26 cellular contexts compared by ENCODE assay signal in the genomic region with DNA sequence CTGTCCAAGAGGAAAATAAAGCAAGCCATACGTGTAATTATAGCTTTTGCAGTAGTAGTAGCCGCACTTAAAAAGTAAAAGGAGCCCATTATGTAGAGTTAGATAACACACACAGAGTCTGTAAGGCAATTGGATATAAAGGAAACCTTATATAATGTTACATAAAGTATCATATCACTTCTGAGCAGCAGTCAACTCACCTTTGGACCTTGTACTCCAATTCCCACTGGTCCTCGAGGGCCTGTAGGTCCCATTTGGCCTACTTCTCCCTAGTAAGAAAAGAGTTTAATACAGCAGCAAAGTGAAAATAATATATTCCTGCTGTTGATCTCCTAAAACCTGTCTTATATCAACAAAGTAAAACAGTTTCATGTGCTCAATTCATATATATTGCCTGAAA.
DNase-seq lines count a peak whose midpoint lies in the region; ATAC-seq, FAIRE-seq and TF ChIP-seq lines count a peak whose summit lies in the region.
"Had no signal": no experiment of that assay in that cellular context is flagged by ENCODE, and none has a peak within 500 bp of the region (broad histone marks: within the 10 kb centered on the region; RNA-seq: fewer than 3 reads in every experiment).

No MANE protein-coding gene starts in this region.

- no peak overlapping the region for H4K91ac ChIP-seq in mesenchymal stem cell (ENCODE audit: low read length)

- no peak overlapping the region for H2BK120ac ChIP-seq in mesenchymal stem cell (ENCODE audit: low read depth, low read length)

- no peak for FAIRE-seq in small intestine (lab: Jason Lieb, UNC)
- FAIRE-seq: GM12878, GM12892, GM18507 had no signal

- no peak overlapping the region for H3K18ac ChIP-seq in mesenchymal stem cell (ENCODE audit: low read depth in 1 of 2, low read length in 2 of 2)

- H3K79me1 ChIP-seq in mesenchymal stem cell (replicated peaks; ENCODE audit: low read length, poor library complexity, severe bottlenecking), result no peaks in the 10 kb centered on the region

- H3K27me3 ChIP-seq in small intestine (ENCODE audit: control insufficient read depth in 2 of 2, insufficient read depth in 2 of 2, low read length in 2 of 2) (no peaks in the 10 kb centered on the region), mesenchymal stem cell (ENCODE audit: control insufficient read depth in 1 of 2, insufficient read depth in 1 of 2, low read length in 2 of 2) (no peaks in the 10 kb centered on the region)
- H3K27me3 ChIP-seq: BE2C, BLaER1 had no signal

- no peak overlapping the region for H4K8ac ChIP-seq in mesenchymal stem cell (ENCODE audit: low read length)

- H3K36me3 ChIP-seq in small intestine (ENCODE audit: control insufficient read depth in 2 of 2, insufficient read depth in 2 of 2, low read length in 2 of 2) (no peaks in the 10 kb centered on the region), mesenchymal stem cell (ENCODE audit: control insufficient read depth in 1 of 2, insufficient read depth in 2 of 2, low read depth in 1 of 2, low read length in 2 of 2) (no peaks in the 10 kb centered on the region)
- H3K36me3 ChIP-seq: BE2C, BLaER1 had no signal

- CTCF ChIA-PET in activated CD4-positive, alpha-beta T cell treated with anti-CD3 and anti-CD28 coated beads for 36 hours (lab: Charles Lee), result no interaction called here

- no peak overlapping the region for H3K27ac Mint-ChIP-seq in activated CD4-positive, alpha-beta T cell treated with anti-CD3 and anti-CD28 coated beads, Interleukin-2, amount 10 ng/mL, durations not matched to agents 24 days and 14 days
- no peak overlapping the region for H3K27ac Mint-ChIP-seq in activated CD4-positive, alpha-beta T cell treated with anti-CD3 and anti-CD28 coated beads for 36 hours
- H3K27ac Mint-ChIP-seq in osteocyte (ENCODE audit: unreplicated experiment), result no peak overlapping the region
- H3K27ac Mint-ChIP-seq: CD14-positive monocyte; CD4-positive, alpha-beta memory T cell; CD4-positive, CD25-positive, alpha-beta regulatory T cell; CD8-positive, alpha-beta memory T cell had no signal

- H2BK15ac ChIP-seq in mesenchymal stem cell (ENCODE audit: low read depth, poor library complexity, severe bottlenecking), result no peak overlapping the region

- H3K9me3 Mint-ChIP-seq in activated CD4-positive, alpha-beta T cell treated with anti-CD3 and anti-CD28 coated beads, Interleukin-2, amount 10 ng/mL, durations not matched to agents 24 days and 14 days, result peaks cover 11% of the 10 kb centered on the region
- H3K9me3 Mint-ChIP-seq in activated CD4-positive, alpha-beta T cell treated with anti-CD3 and anti-CD28 coated beads for 36 hours (ENCODE audit: low read depth), result peaks cover 18% of the 10 kb centered on the region
- H3K9me3 Mint-ChIP-seq in osteocyte (ENCODE audit: unreplicated experiment), result peaks cover 27% of the 10 kb centered on the region

- no peaks in the 10 kb centered on the region for H3K9me3 ChIP-seq in small intestine (ENCODE audit: control insufficient read depth, low read depth)
- H3K9me3 ChIP-seq in mesenchymal stem cell (ENCODE audit: control insufficient read depth, low read length), result peaks cover 33% of the 10 kb centered on the region
- H3K9me3 ChIP-seq: BE2C had no signal

- no peaks in the 10 kb centered on the region for H3K4me1 Mint-ChIP-seq in activated CD4-positive, alpha-beta T cell treated with anti-CD3 and anti-CD28 coated beads, Interleukin-2, amount 10 ng/mL, durations not matched to agents 24 days and 14 days
- no peaks in the 10 kb centered on the region for H3K4me1 Mint-ChIP-seq in activated CD4-positive, alpha-beta T cell treated with anti-CD3 and anti-CD28 coated beads for 36 hours
- no peaks in the 10 kb centered on the region for H3K4me1 Mint-ChIP-seq in osteocyte (ENCODE audit: unreplicated experiment)
- H3K4me1 Mint-ChIP-seq: CD14-positive monocyte; CD4-positive, alpha-beta memory T cell; CD4-positive, CD25-positive, alpha-beta regulatory T cell; CD8-positive, alpha-beta memory T cell had no signal

- no peak overlapping the region for H3K4me2 ChIP-seq in mesenchymal stem cell (ENCODE audit: low read length, poor library complexity, severe bottlenecking)
- H3K4me2 ChIP-seq: BLaER1 had no signal

- POLR2A ChIA-PET in activated CD4-positive, alpha-beta T cell treated with anti-CD3 and anti-CD28 coated beads for 36 hours (lab: Charles Lee), result no interaction called here

- H3K36me3 Mint-ChIP-seq in activated CD4-positive, alpha-beta T cell treated with anti-CD3 and anti-CD28 coated beads, Interleukin-2, amount 10 ng/mL, durations not matched to agents 24 days and 14 days (ENCODE audit: low read depth), result no peaks in the 10 kb centered on the region
- H3K36me3 Mint-ChIP-seq in activated CD4-positive, alpha-beta T cell treated with anti-CD3 and anti-CD28 coated beads for 36 hours (ENCODE audit: low read depth), result peaks cover 1% of the 10 kb centered on the region
- H3K36me3 Mint-ChIP-seq in osteocyte (ENCODE audit: unreplicated experiment), result peaks cover 3% of the 10 kb centered on the region
- H3K36me3 Mint-ChIP-seq: CD14-positive monocyte; CD4-positive, CD25-positive, alpha-beta regulatory T cell had no signal

- peaks cover 2% of the 10 kb centered on the region for H3K27me3 Mint-ChIP-seq in activated CD4-positive, alpha-beta T cell treated with anti-CD3 and anti-CD28 coated beads, Interleukin-2, amount 10 ng/mL, durations not matched to agents 24 days and 14 days
- H3K27me3 Mint-ChIP-seq in activated CD4-positive, alpha-beta T cell treated with anti-CD3 and anti-CD28 coated beads for 36 hours, result no peaks in the 10 kb centered on the region
- no peaks in the 10 kb centered on the region for H3K27me3 Mint-ChIP-seq in osteocyte (ENCODE audit: unreplicated experiment)

- H3K4me3 ChIP-seq in small intestine (ENCODE audit: low read depth in 1 of 2, low read length in 2 of 2), result no peak overlapping the region
- H3K4me3 ChIP-seq in mesenchymal stem cell (ENCODE audit: insufficient read depth in 1 of 2, low read depth in 1 of 2, low read length in 2 of 2), result no peak overlapping the region
- H3K4me3 ChIP-seq: BLaER1, GM12878 had no signal

- H3K4ac ChIP-seq in mesenchymal stem cell (ENCODE audit: low read depth in 1 of 2, low read length in 2 of 2), result no peak overlapping the region

- intact Hi-C loops in activated CD4-positive, alpha-beta T cell treated with anti-CD3 and anti-CD28 coated beads, Interleukin-2, amount 10 ng/mL, durations not matched to agents 24 days and 14 days (cut with micrococcal nuclease), result no loop called here
- intact Hi-C loops in activated CD4-positive, alpha-beta T cell treated with anti-CD3 and anti-CD28 coated beads for 36 hours (cut with DNase I, micrococcal nuclease), result no loop called here
- intact Hi-C loops in left colon (cut with DNase I, micrococcal nuclease), result no loop called here

- no peak overlapping the region for H3K14ac ChIP-seq in mesenchymal stem cell (ENCODE audit: low read length in 2 of 2)

- H3K27ac ChIP-seq in small intestine (ENCODE audit: low read depth in 1 of 2, low read length in 1 of 2) (no peak overlapping the region), mesenchymal stem cell (ENCODE audit: low read length, poor library complexity, severe bottlenecking) (no peak overlapping the region)
- H3K27ac ChIP-seq: BLaER1 had no signal

- DNase-seq in activated CD4-positive, alpha-beta T cell treated with anti-CD3 and anti-CD28 coated beads, Interleukin-2, amount 10 ng/mL, durations not matched to agents 24 days and 14 days, result peak; percentile 27
- DNase-seq in activated CD4-positive, alpha-beta T cell treated with anti-CD3 and anti-CD28 coated beads for 36 hours, result no peak
- DNase-seq in left colon (no peak), small intestine (peak; percentile 77), mesenchymal stem cell (no peak), osteocyte (ENCODE audit: extremely low spot score, unreplicated experiment) (no peak), mucosa of gallbladder (ENCODE audit: low spot score) (no peak)
- DNase-seq: ACHN; BE2C; C1 segment of cervical spinal cord; CD4-positive, alpha-beta memory T cell; CD4-positive, CD25-positive, alpha-beta regulatory T cell; CD8-positive, alpha-beta memory T cell; COR-L47; DMS 273 treated with DMSO at 0.1 percent for 48 hours; DMS153; DMS53; DMS79; DND-41; EL; GDM1 had no signal

- H3K9ac ChIP-seq in mesenchymal stem cell (ENCODE audit: low read length), result no peak overlapping the region
- H3K9ac ChIP-seq: BLaER1 had no signal

- H2BK5ac ChIP-seq in mesenchymal stem cell (ENCODE audit: low read depth, low read length, poor library complexity, severe bottlenecking), result no peak overlapping the region

- no peak for TF ChIP-seq CTCF in osteocyte (IDR thresholded peaks at IDR 0.05)

- no peak overlapping the region for H2BK12ac ChIP-seq in mesenchymal stem cell (ENCODE audit: low read length in 2 of 2)

- no peak for ATAC-seq in activated CD4-positive, alpha-beta T cell treated with anti-CD3 and anti-CD28 coated beads for 36 hours
- peak; percentile 100 for ATAC-seq in left colon
- ATAC-seq: GM12878 had no signal

- no peak overlapping the region for H2AK5ac ChIP-seq in mesenchymal stem cell (ENCODE audit: low read length, severe bottlenecking)

- WGBS in small intestine, 3 donors, result 30 to 71% (median 46%) methylated on average over 3 of the region's 3 CpGs
- no CpG with 5 or more reads among the region's 3 CpGs for WGBS in mesenchymal stem cell

- H3K4me3 Mint-ChIP-seq in activated CD4-positive, alpha-beta T cell treated with anti-CD3 and anti-CD28 coated beads, Interleukin-2, amount 10 ng/mL, durations not matched to agents 24 days and 14 days, result no peak overlapping the region
- no peak overlapping the region for H3K4me3 Mint-ChIP-seq in activated CD4-positive, alpha-beta T cell treated with anti-CD3 and anti-CD28 coated beads for 36 hours
- no peak overlapping the region for H3K4me3 Mint-ChIP-seq in osteocyte (ENCODE audit: unreplicated experiment)
- H3K4me3 Mint-ChIP-seq: CD14-positive monocyte; CD4-positive, alpha-beta memory T cell; CD4-positive, CD25-positive, alpha-beta regulatory T cell; CD8-positive, alpha-beta memory T cell had no signal

- no peak overlapping the region for H2AFZ ChIP-seq in mesenchymal stem cell (ENCODE audit: low read depth, low read length)

- H3K23ac ChIP-seq in mesenchymal stem cell (ENCODE audit: low read length in 2 of 2), result no peak overlapping the region

- H3K4me1 ChIP-seq in small intestine (ENCODE audit: control insufficient read depth in 2 of 2, insufficient read depth in 1 of 2, low read depth in 1 of 2, low read length in 1 of 2) (peaks cover 0 to 2% of the 10 kb centered on the region in 2 donors), mesenchymal stem cell (ENCODE audit: control insufficient read depth, insufficient read depth, low read depth, low read length) (no peaks in the 10 kb centered on the region)
- H3K4me1 ChIP-seq: BE2C, BLaER1 had no signal

Comparison
In these comparisons a context has a peak if more than half of its experiments do, and no peak if none do; other contexts are left out.
1. DNase-seq: peak in activated CD4-positive, alpha-beta T cell treated with anti-CD3 and anti-CD28 coated beads, Interleukin-2, amount 10 ng/mL, durations not matched to agents 24 days and 14 days (single experiment) and small intestine (single experiment); none in activated CD4-positive, alpha-beta T cell treated with anti-CD3 and anti-CD28 coated beads for 36 hours (single experiment), left colon (0 of 2), mesenchymal stem cell (single experiment), osteocyte (single experiment) and mucosa of gallbladder (single experiment).